In genomic region chr10:80460399-80461207, GRCh38 we compare ENCODE assay signal across 8 cellular contexts. TPM values are rescaled to one million over a fixed set of nuclear protein-coding genes. Genes with fewer than 3 reads are reported as not detected.
DNase-seq lines count a peak whose midpoint lies in the region; ATAC-seq and TF ChIP-seq lines count a peak whose summit lies in the region.

No MANE protein-coding gene starts in this region.

- H3K9me3 ChIP-seq in CD4-positive, alpha-beta T cell (ENCODE audit: control insufficient read depth, low read length): no peaks in the 10 kb centered on the region

- ATAC-seq in CD4-positive, alpha-beta T cell (ENCODE audit: poor library complexity): no peak
- ATAC-seq in HG02763 (IDR thresholded peaks at IDR 0.05; ENCODE audit: unreplicated experiment): no peak
- ATAC-seq in GM21576 (IDR thresholded peaks at IDR 0.05; ENCODE audit: unreplicated experiment): no peak

- peaks cover 62% of the 10 kb centered on the region for H3K36me3 Mint-ChIP-seq in CD4-positive, alpha-beta T cell (ENCODE audit: low read depth)
- no peaks in the 10 kb centered on the region for H3K36me3 Mint-ChIP-seq in activated naive CD8-positive, alpha-beta T cell

- H3K27ac ChIP-seq in CD4-positive, alpha-beta T cell (ENCODE audit: low read depth, low read length): peak overlapping the region; percentile 91

- CTCF ChIA-PET in CD4-positive, alpha-beta T cell (lab: Charles Lee): interaction anchor here (1.5 to 19.9 kb wide), 3 partner anchors 8 to 40 kb away, joined by 4 to 250 read pairs (median 12); no protein-coding TSS in a partner anchor

- peaks cover 94% of the 10 kb centered on the region for H3K4me1 Mint-ChIP-seq in CD4-positive, alpha-beta T cell (ENCODE audit: low read depth)
- peaks cover 96% of the 10 kb centered on the region for H3K4me1 Mint-ChIP-seq in activated naive CD8-positive, alpha-beta T cell (ENCODE audit: low read depth)

- H3K27ac Mint-ChIP-seq in CD4-positive, alpha-beta T cell: peak overlapping the region; percentile 92
- H3K27ac Mint-ChIP-seq in activated naive CD8-positive, alpha-beta T cell: peak overlapping the region; percentile 100

- no peak for DNase-seq in CD4-positive, alpha-beta T cell
- DNase-seq in hepatic stellate cell (ENCODE audit: low spot score): peak; percentile 38
- peak; percentile 62 for DNase-seq in renal cortical epithelial cell (ENCODE audit: low read depth)
- DNase-seq in 8988T: no peak

- POLR2A ChIA-PET in CD4-positive, alpha-beta T cell (lab: Charles Lee): interaction anchor here (0.8 to 22.9 kb wide), 5 partner anchors 7 to 273 kb away, joined by 3 to 420 read pairs (median 176); no protein-coding TSS in a partner anchor

- H3K9me3 Mint-ChIP-seq in CD4-positive, alpha-beta T cell: no peaks in the 10 kb centered on the region
- H3K9me3 Mint-ChIP-seq in activated naive CD8-positive, alpha-beta T cell (ENCODE audit: low read depth): no peaks in the 10 kb centered on the region

- H3K27me3 ChIP-seq in CD4-positive, alpha-beta T cell (ENCODE audit: control insufficient read depth, insufficient read depth, low read length): no peaks in the 10 kb centered on the region

- peak; percentile 39 for TF ChIP-seq RAD21 in Ishikawa (IDR thresholded peaks at IDR 0.05; ENCODE audit: low read depth)

- H3K27me3 Mint-ChIP-seq in CD4-positive, alpha-beta T cell: no peaks in the 10 kb centered on the region
- no peaks in the 10 kb centered on the region for H3K27me3 Mint-ChIP-seq in activated naive CD8-positive, alpha-beta T cell

- TF ChIP-seq CTCF in CD4-positive, alpha-beta T cell (IDR thresholded peaks at IDR 0.05): no peak

- TF ChIP-seq EP300 in Ishikawa (IDR thresholded peaks at IDR 0.05; ENCODE audit: borderline replicate concordance): peak; percentile 82; the same call in 1 of the 2 replicates

- H3K4me3 Mint-ChIP-seq in CD4-positive, alpha-beta T cell: peak overlapping the region; percentile 95
- peak overlapping the region; percentile 95 for H3K4me3 Mint-ChIP-seq in activated naive CD8-positive, alpha-beta T cell

- intact Hi-C loops in CD4-positive, alpha-beta T cell (cut with DNase I, micrococcal nuclease): loop anchor here in 1 of 2 experiments (10.0 kb wide), 1 partner anchor 256 kb away; the partner anchor contains the start of gene ANXA11

TF ChIP-seq in Ishikawa, 13 proteins besides CTCF, POLR2A, EP300 and RAD21:
- TF ChIP-seq, protein P1, sequence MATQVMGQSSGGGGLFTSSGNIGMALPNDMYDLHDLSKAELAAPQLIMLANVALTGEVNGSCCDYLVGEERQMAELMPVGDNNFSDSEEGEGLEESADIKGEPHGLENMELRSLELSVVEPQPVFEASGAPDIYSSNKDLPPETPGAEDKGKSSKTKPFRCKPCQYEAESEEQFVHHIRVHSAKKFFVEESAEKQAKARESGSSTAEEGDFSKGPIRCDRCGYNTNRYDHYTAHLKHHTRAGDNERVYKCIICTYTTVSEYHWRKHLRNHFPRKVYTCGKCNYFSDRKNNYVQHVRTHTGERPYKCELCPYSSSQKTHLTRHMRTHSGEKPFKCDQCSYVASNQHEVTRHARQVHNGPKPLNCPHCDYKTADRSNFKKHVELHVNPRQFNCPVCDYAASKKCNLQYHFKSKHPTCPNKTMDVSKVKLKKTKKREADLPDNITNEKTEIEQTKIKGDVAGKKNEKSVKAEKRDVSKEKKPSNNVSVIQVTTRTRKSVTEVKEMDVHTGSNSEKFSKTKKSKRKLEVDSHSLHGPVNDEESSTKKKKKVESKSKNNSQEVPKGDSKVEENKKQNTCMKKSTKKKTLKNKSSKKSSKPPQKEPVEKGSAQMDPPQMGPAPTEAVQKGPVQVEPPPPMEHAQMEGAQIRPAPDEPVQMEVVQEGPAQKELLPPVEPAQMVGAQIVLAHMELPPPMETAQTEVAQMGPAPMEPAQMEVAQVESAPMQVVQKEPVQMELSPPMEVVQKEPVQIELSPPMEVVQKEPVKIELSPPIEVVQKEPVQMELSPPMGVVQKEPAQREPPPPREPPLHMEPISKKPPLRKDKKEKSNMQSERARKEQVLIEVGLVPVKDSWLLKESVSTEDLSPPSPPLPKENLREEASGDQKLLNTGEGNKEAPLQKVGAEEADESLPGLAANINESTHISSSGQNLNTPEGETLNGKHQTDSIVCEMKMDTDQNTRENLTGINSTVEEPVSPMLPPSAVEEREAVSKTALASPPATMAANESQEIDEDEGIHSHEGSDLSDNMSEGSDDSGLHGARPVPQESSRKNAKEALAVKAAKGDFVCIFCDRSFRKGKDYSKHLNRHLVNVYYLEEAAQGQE (IDR thresholded peaks at IDR 0.05; ENCODE audit: low read depth): no peak
- TF ChIP-seq TEAD4 (IDR thresholded peaks at IDR 0.05) (peak; percentile 77; the same call in 1 of the 2 replicates), CEBPB (IDR thresholded peaks at IDR 0.05) (peak; percentile 60; the same call in 1 of the 2 replicates), TCF12 (IDR thresholded peaks at IDR 0.05; ENCODE audit: low read depth) (peak; percentile 84), MAX (IDR thresholded peaks at IDR 0.05) (peak; percentile 88), FOXM1 (IDR thresholded peaks at IDR 0.05; ENCODE audit: borderline replicate concordance, low read depth) (peak; percentile 56; the same call in 1 of the 2 replicates), ZBTB7A (IDR thresholded peaks at IDR 0.05; ENCODE audit: low read depth) (peak; percentile 37; the same call in 1 of the 2 replicates), EGR1 (IDR thresholded peaks at IDR 0.05) (no peak), TAF1 (IDR thresholded peaks at IDR 0.05; ENCODE audit: low read depth) (peak; percentile 49; the same call in 1 of the 2 replicates), YY1 (IDR thresholded peaks at IDR 0.05; ENCODE audit: low read depth) (peak; percentile 82), CREB1 (IDR thresholded peaks at IDR 0.05; ENCODE audit: low read depth) (no peak), NFIC (IDR thresholded peaks at IDR 0.05) (peak; percentile 68)
- TF ChIP-seq, protein P2, sequence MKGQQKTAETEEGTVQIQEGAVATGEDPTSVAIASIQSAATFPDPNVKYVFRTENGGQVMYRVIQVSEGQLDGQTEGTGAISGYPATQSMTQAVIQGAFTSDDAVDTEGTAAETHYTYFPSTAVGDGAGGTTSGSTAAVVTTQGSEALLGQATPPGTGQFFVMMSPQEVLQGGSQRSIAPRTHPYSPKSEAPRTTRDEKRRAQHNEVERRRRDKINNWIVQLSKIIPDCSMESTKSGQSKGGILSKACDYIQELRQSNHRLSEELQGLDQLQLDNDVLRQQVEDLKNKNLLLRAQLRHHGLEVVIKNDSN (IDR thresholded peaks at IDR 0.05): no peak

RNA-seq across cellular contexts. Expression of gene TSPAN14, which starts 6.5 kb away (rescaled TPM):
- total RNA-seq in CD4-positive, alpha-beta T cell: 100 to 1,000 TPM; 167 to 168 TPM
- 51.4 and 199 TPM in 2 replicates for total RNA-seq in renal cortical epithelial cell

RNA-seq across cellular contexts. Expression of gene PRXL2A, which starts 52.3 kb away (rescaled TPM):
- total RNA-seq in CD4-positive, alpha-beta T cell: 1 to 10 TPM; 3.9 to 4.6 TPM
- total RNA-seq in renal cortical epithelial cell: 57.5 and 121 TPM in 2 replicates

Comparison
In these comparisons a context has a peak if more than half of its experiments do, and no peak if none do; other contexts are left out.
1. DNase-seq: peak in hepatic stellate cell (single experiment) and renal cortical epithelial cell (single experiment); none in CD4-positive, alpha-beta T cell (0 of 10) and 8988T (single experiment).
2. RNA of gene PRXL2A, which starts 52.3 kb away (total RNA-seq): 57.5 to 121 TPM in renal cortical epithelial cell; 3.9 to 4.6 TPM in CD4-positive, alpha-beta T cell; every median in the first group is over 10 times any median in the second.